In genomic region chr11:107704432-107704831, GRCh38 we compare ENCODE assay signal across 1 cellular context.
A peak's percentile ranks its signal among the peaks of the same experiment; 100 is the strongest.
TF ChIP-seq lines count a peak whose summit lies in the region.

No MANE protein-coding gene starts in this region.

TF ChIP-seq in IMR-90, 13 proteins besides CTCF, POLR2A, EP300 and RAD21:
- TF ChIP-seq RCOR1 (IDR thresholded peaks at IDR 0.05; ENCODE audit: insufficient replicate concordance, low read length) = no peak
- 0 out of 2 replicates have a peak, but pooled peaks have one; percentile 6 for TF ChIP-seq FOS (IDR thresholded peaks at IDR 0.05; ENCODE audit: low read depth, low read length)
- TF ChIP-seq USF2 (IDR thresholded peaks at IDR 0.05; ENCODE audit: low read depth, low read length) = no peak
- no peak for TF ChIP-seq MAFK (IDR thresholded peaks at IDR 0.05; ENCODE audit: low read depth, low read length)
